Comparison of ENCODE assay signal across 8 cellular contexts in the genomic region with DNA sequence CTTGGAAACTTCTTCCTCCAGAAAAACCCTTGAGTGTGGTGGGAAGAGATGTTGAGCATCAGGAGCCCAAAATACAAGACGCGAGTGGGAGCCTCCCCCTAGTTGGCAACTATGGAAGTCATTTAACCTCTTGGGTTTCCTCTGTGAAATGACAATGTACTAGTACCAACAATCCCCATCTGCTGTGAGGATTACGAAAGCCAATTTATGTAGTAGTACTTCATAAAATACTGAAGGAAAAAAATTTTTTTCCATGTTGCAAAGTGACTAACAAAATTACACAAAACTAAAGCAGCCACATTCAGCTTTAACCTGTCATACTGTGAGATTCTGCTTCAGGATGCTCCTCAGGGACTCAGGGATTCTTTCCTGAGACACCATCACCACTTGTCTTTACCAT. TPM values are rescaled to one million over a fixed set of nuclear protein-coding genes. Genes with fewer than 3 reads are reported as not detected.
DNase-seq lines count a peak whose midpoint lies in the region; ATAC-seq and TF ChIP-seq lines count a peak whose summit lies in the region.

No MANE protein-coding gene starts in this region.

- H3K27ac ChIP-seq in mesodermal cell (ENCODE audit: low read depth, low read length, severe bottlenecking) = peak overlapping the region; percentile 74

- TF ChIP-seq POLR2A in GM18505 (IDR thresholded peaks at IDR 0.05; ENCODE audit: borderline replicate concordance, extremely low read depth, insufficient read depth, insufficient read length) = no peak

- CTCF ChIA-PET in activated CD4-positive, alpha-beta T cell treated with anti-CD3 and anti-CD28 coated beads for 36 hours (lab: Charles Lee) = interaction anchor here (0.6 to 1.5 kb wide), 6 partner anchors 10 to 100 kb away, joined by 3 to 4 read pairs (median 4); partner anchors contain the start of genes ST13 and XPNPEP3

- POLR2A ChIA-PET in activated CD4-positive, alpha-beta T cell treated with anti-CD3 and anti-CD28 coated beads for 36 hours (lab: Charles Lee) = interaction anchor here (0.6 to 1.8 kb wide), 2 partner anchors 38 to 132 kb away, joined by 3 to 8 read pairs; partner anchors contain the start of gene RBX1

- no peaks in the 10 kb centered on the region for H3K9me3 ChIP-seq in mesodermal cell (ENCODE audit: control insufficient read depth, low read length)

- WGBS in mesodermal cell (ENCODE audit: insufficient coverage in 2 of 2), 2 experiments = no CpG with 5 or more reads among the region's 3 CpGs

- peak overlapping the region; percentile 58 for H3K27ac Mint-ChIP-seq in activated CD4-positive, alpha-beta T cell treated with anti-CD3 and anti-CD28 coated beads for 36 hours

- H3K4me3 Mint-ChIP-seq in activated CD4-positive, alpha-beta T cell treated with anti-CD3 and anti-CD28 coated beads for 36 hours = peak overlapping the region; percentile 88

- H3K4me1 Mint-ChIP-seq in activated CD4-positive, alpha-beta T cell treated with anti-CD3 and anti-CD28 coated beads for 36 hours = peaks cover 30% of the 10 kb centered on the region

- peaks cover 5% of the 10 kb centered on the region for H3K4me1 ChIP-seq in mesodermal cell (ENCODE audit: control insufficient read depth, insufficient read depth, low read length, poor library complexity, severe bottlenecking)

- H3K9me3 Mint-ChIP-seq in activated CD4-positive, alpha-beta T cell treated with anti-CD3 and anti-CD28 coated beads for 36 hours (ENCODE audit: low read depth) = no peaks in the 10 kb centered on the region

- H3K4me3 ChIP-seq in choroid plexus epithelial cell (ENCODE audit: low read depth, low read length) (peak overlapping the region; percentile 96), mesodermal cell (ENCODE audit: extremely low read depth, insufficient read depth, low read length, poor library complexity, severe bottlenecking) (peak overlapping the region; percentile 80)

- intact Hi-C loops in activated CD4-positive, alpha-beta T cell treated with anti-CD3 and anti-CD28 coated beads for 36 hours (cut with DNase I, micrococcal nuclease) = loop anchor here (1.0 kb wide), 8 partner anchors 37 to 562 kb away; partner anchors contain the start of genes ST13 (in 2 of the 2), RANGAP1 (in 1 of the 2), RBX1 (in 1 of the 2) and TEF (in 1 of the 2)

- no peaks in the 10 kb centered on the region for H3K27me3 Mint-ChIP-seq in activated CD4-positive, alpha-beta T cell treated with anti-CD3 and anti-CD28 coated beads for 36 hours

- peaks cover 23% of the 10 kb centered on the region for H3K36me3 Mint-ChIP-seq in activated CD4-positive, alpha-beta T cell treated with anti-CD3 and anti-CD28 coated beads for 36 hours (ENCODE audit: low read depth)

- H3K36me3 ChIP-seq in mesodermal cell (ENCODE audit: control insufficient read depth, insufficient read depth, low read length) = peaks cover 38% of the 10 kb centered on the region

- ATAC-seq in activated CD4-positive, alpha-beta T cell treated with anti-CD3 and anti-CD28 coated beads for 36 hours = peak; percentile 32
- ATAC-seq in HG03457 (IDR thresholded peaks at IDR 0.05; ENCODE audit: unreplicated experiment) (no peak), GM18505 (IDR thresholded peaks at IDR 0.05; ENCODE audit: unreplicated experiment) (no peak)

- peak; percentile 10 for TF ChIP-seq CTCF in choroid plexus epithelial cell (conservative IDR thresholded peaks at IDR 0.05; ENCODE audit: low read depth, low read length)

- DNase-seq in activated CD4-positive, alpha-beta T cell treated with anti-CD3 and anti-CD28 coated beads for 36 hours = no peak
- no peak for DNase-seq in activated CD4-positive, alpha-beta T cell treated with anti-CD3 and anti-CD28 coated beads for 1 hour
- DNase-seq in NOMO-1 treated with DMSO at 0.1 percent for 48 hours (lab: John Stamatoyannopoulos, UW; ENCODE audit: unreplicated experiment) (peak; percentile 37), choroid plexus epithelial cell (ENCODE audit: low read depth) (peak; percentile 51), mesenteric fat pad (ENCODE audit: low spot score) (no peak)

RNA-seq across cellular contexts. Expression of gene SLC25A17, which starts 0.6 kb away (rescaled TPM):
- total RNA-seq in activated CD4-positive, alpha-beta T cell treated with anti-CD3 and anti-CD28 coated beads for 36 hours = 10 to 100 TPM; 23.3 to 29.7 TPM
- 37.0 TPM for polyA plus RNA-seq in mesodermal cell (2013, experiment 1 of 2)
- 36.0 TPM for polyA plus RNA-seq in mesodermal cell (2013, experiment 2 of 2)
- total RNA-seq in mesenteric fat pad = 15.0 TPM

RNA-seq across cellular contexts. Expression of gene ST13, which starts 36.7 kb away (rescaled TPM):
- total RNA-seq in activated CD4-positive, alpha-beta T cell treated with anti-CD3 and anti-CD28 coated beads for 36 hours = 100 to 1,000 TPM; 260 to 297 TPM
- 284 TPM for polyA plus RNA-seq in mesodermal cell (2013, experiment 1 of 2)
- 350 TPM for polyA plus RNA-seq in mesodermal cell (2013, experiment 2 of 2)
- 241 TPM for total RNA-seq in mesenteric fat pad

RNA-seq across cellular contexts. Expression of gene XPNPEP3, which starts 37.2 kb away (rescaled TPM):
- total RNA-seq in activated CD4-positive, alpha-beta T cell treated with anti-CD3 and anti-CD28 coated beads for 36 hours = 10 to 100 TPM; 21.5 to 25.8 TPM
- 17.7 TPM for polyA plus RNA-seq in mesodermal cell (2013, experiment 1 of 2)
- 15.5 TPM for polyA plus RNA-seq in mesodermal cell (2013, experiment 2 of 2)
- 18.5 TPM for total RNA-seq in mesenteric fat pad

RNA-seq across cellular contexts. Expression of gene DNAJB7, which starts 42.2 kb away (rescaled TPM):
- total RNA-seq in activated CD4-positive, alpha-beta T cell treated with anti-CD3 and anti-CD28 coated beads for 36 hours = not detected
- not detected for polyA plus RNA-seq in mesodermal cell (2013, experiment 1 of 2)
- polyA plus RNA-seq in mesodermal cell (2013, experiment 2 of 2) = not detected
- total RNA-seq in mesenteric fat pad = not detected

Comparison
In these comparisons a context has a peak if more than half of its experiments do, and no peak if none do; other contexts are left out.
1. DNase-seq: peak in NOMO-1 treated with DMSO at 0.1 percent for 48 hours (single experiment) and choroid plexus epithelial cell (single experiment); none in activated CD4-positive, alpha-beta T cell treated with anti-CD3 and anti-CD28 coated beads for 36 hours (single experiment), activated CD4-positive, alpha-beta T cell treated with anti-CD3 and anti-CD28 coated beads for 1 hour (single experiment) and mesenteric fat pad (single experiment).